ENCODE assay signal across 8 cellular contexts in genomic region chr10:119207713-119208552, GRCh38. TPM values are rescaled to one million over a fixed set of nuclear protein-coding genes. Genes with fewer than 3 reads are reported as not detected.
A peak's percentile ranks its signal among the peaks of the same experiment; 100 is the strongest.
DNase-seq lines count a peak whose midpoint lies in the region; ATAC-seq and TF ChIP-seq lines count a peak whose summit lies in the region.

No MANE protein-coding gene starts in this region.

- H3K4me2 ChIP-seq in DOHH2 (ENCODE audit: low read length), result peak overlapping the region; percentile 91

- no peak for TF ChIP-seq CTCF in DOHH2 (IDR thresholded peaks at IDR 0.05; ENCODE audit: low read depth, low read length, poor library complexity, severe bottlenecking)

- peaks cover 33% of the 10 kb centered on the region for H3K4me1 ChIP-seq in DOHH2 (ENCODE audit: control insufficient read depth, low read length)
- peaks cover 21 to 24% of the 10 kb centered on the region in 2 donors for H3K4me1 ChIP-seq in mucosa of rectum (ENCODE audit: control insufficient read depth in 2 of 2, insufficient read depth in 2 of 2, low read length in 2 of 2)

- H3K27ac Mint-ChIP-seq in activated T-cell treated with anti-CD3 and anti-CD28 coated beads, Interleukin-2, amount 50 U/mL, for 24 hours, result peak overlapping the region; percentile 89

- no peaks in the 10 kb centered on the region for H3K9me3 ChIP-seq in DOHH2 (ENCODE audit: control insufficient read depth, insufficient read depth, low read length)
- H3K9me3 ChIP-seq in mucosa of rectum (ENCODE audit: control insufficient read depth in 2 of 2, low read length in 2 of 2), result no peaks in the 10 kb centered on the region

- H3K4me3 ChIP-seq in DOHH2 (ENCODE audit: low read length) (peak overlapping the region; percentile 93), mucosa of rectum (ENCODE audit: low read length in 2 of 2) (peak overlapping the region; percentile 74 to 85)

- H3K4me3 Mint-ChIP-seq in activated T-cell treated with anti-CD3 and anti-CD28 coated beads, Interleukin-2, amount 50 U/mL, for 24 hours, result peak overlapping the region; percentile 89

- DNase-seq in HCEC 1CT, result peak; percentile 49
- peak; percentile 33 for DNase-seq in NCI-H2171 treated with DMSO at 0.1 percent for 48 hours (lab: John Stamatoyannopoulos, UW)
- DNase-seq in activated T-cell treated with anti-CD3 and anti-CD28 coated beads, Interleukin-2, amount 50 U/mL, for 24 hours, result peak; percentile 73
- DNase-seq in substantia nigra (lab: John Stamatoyannopoulos, UW), result peak in 34 of 49 donors; percentile 5 to 81 (median 55)

- H3F3A ChIP-seq in DOHH2 (ENCODE audit: control insufficient read depth, insufficient read depth), result peaks cover 13% of the 10 kb centered on the region

- peaks cover 56% of the 10 kb centered on the region for H3K4me1 Mint-ChIP-seq in activated T-cell treated with anti-CD3 and anti-CD28 coated beads, Interleukin-2, amount 50 U/mL, for 24 hours (ENCODE audit: low read depth)

- H3K27me3 Mint-ChIP-seq in activated T-cell treated with anti-CD3 and anti-CD28 coated beads, Interleukin-2, amount 50 U/mL, for 24 hours, result no peaks in the 10 kb centered on the region

- H4K20me1 ChIP-seq in DOHH2 (ENCODE audit: control insufficient read depth, insufficient read depth, low read depth, low read length), result peaks cover 4% of the 10 kb centered on the region; the same call in 1 of the 2 replicates

- H3K27ac ChIP-seq in DOHH2 (ENCODE audit: low read depth, low read length) (0 out of 2 replicates have a peak overlapping the region, but pooled peaks have one; percentile 15), mucosa of rectum (ENCODE audit: low read depth in 2 of 2, low read length in 2 of 2) (peak overlapping the region; percentile 73 to 92), substantia nigra (ENCODE audit: low read depth, low read length, poor library complexity, severe bottlenecking) (peak overlapping the region; percentile 86)

- peak overlapping the region; percentile 68 to 72 for H3K9ac ChIP-seq in mucosa of rectum (ENCODE audit: low read depth in 1 of 2, low read length in 2 of 2)

- H3K27me3 ChIP-seq in DOHH2 (ENCODE audit: control insufficient read depth, low read length) (peaks cover 8% of the 10 kb centered on the region; the same call in 1 of the 2 replicates), mucosa of rectum (ENCODE audit: control insufficient read depth in 2 of 2, insufficient read depth in 2 of 2, low read length in 2 of 2) (peaks cover 6% of the 10 kb centered on the region in 2 donors)

- peaks cover 9% of the 10 kb centered on the region for H3K36me3 Mint-ChIP-seq in activated T-cell treated with anti-CD3 and anti-CD28 coated beads, Interleukin-2, amount 50 U/mL, for 24 hours (ENCODE audit: low read depth)

- no peaks in the 10 kb centered on the region for H3K9me2 ChIP-seq in DOHH2 (replicated peaks; ENCODE audit: control insufficient read depth, low read length)

- H3K79me2 ChIP-seq in DOHH2 (ENCODE audit: control insufficient read depth, low read length), result no peaks in the 10 kb centered on the region; the same call in 1 of the 2 replicates

- H3K36me3 ChIP-seq in DOHH2 (ENCODE audit: control insufficient read depth, low read length) (no peaks in the 10 kb centered on the region), mucosa of rectum (ENCODE audit: control insufficient read depth in 2 of 2, insufficient read depth in 2 of 2, low read length in 2 of 2) (no peaks in the 10 kb centered on the region)

- ATAC-seq in esophagus mucosa (peak; percentile 41), HG03097 (IDR thresholded peaks at IDR 0.05; ENCODE audit: low FRiP score, unreplicated experiment) (no peak)

- no peaks in the 10 kb centered on the region for H3K9me3 Mint-ChIP-seq in activated T-cell treated with anti-CD3 and anti-CD28 coated beads, Interleukin-2, amount 50 U/mL, for 24 hours

RNA-seq across cellular contexts. Expression of gene GRK5, which starts 0.6 kb away (rescaled TPM):
- 3.7 TPM for total RNA-seq in esophagus mucosa

RNA-seq across cellular contexts. Expression of gene PRDX3, which starts 29.3 kb away (rescaled TPM):
- total RNA-seq in esophagus mucosa, result 72.1 TPM

RNA-seq across cellular contexts. Expression of gene SFXN4, which starts 42.4 kb away (rescaled TPM):
- 18.3 TPM for total RNA-seq in esophagus mucosa

Comparison
In these comparisons a context has a peak if more than half of its experiments do, and no peak if none do; other contexts are left out.
1. H3K27ac ChIP-seq: peak in every context shown above with its lines; median percentile 86 in substantia nigra; 82 in mucosa of rectum; 15 in DOHH2.